Comparison of ENCODE assay signal across 16 cellular contexts in the genomic region with DNA sequence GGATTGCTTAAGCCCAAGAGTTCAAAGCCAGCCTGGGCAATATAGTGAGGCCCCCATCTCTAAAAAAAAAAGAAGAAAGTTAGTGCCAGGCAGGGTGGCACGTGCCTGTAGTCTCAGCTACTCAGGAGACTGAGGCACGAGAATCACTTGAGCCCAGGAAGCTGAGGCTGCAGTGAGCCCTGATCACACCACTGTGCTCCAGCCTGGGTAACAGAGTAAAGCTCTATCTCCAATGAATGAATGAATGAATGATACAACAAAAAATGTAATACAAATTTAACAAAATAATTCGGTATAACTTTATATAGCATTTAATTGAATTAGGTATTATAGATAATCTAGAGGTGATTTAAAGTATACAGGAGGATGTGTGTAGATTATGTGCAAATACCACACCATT. TPM values are rescaled to one million over a fixed set of nuclear protein-coding genes. Genes with fewer than 3 reads are reported as not detected.
A peak's percentile ranks its signal among the peaks of the same experiment; 100 is the strongest.
DNase-seq lines count a peak whose midpoint lies in the region; ATAC-seq, FAIRE-seq and TF ChIP-seq lines count a peak whose summit lies in the region.
"Had no signal": no experiment of that assay in that cellular context is flagged by ENCODE, and none has a peak within 500 bp of the region (broad histone marks: within the 10 kb centered on the region; RNA-seq: fewer than 3 reads in every experiment).

No MANE protein-coding gene starts in this region.

- H3K27ac Mint-ChIP-seq in activated CD4-positive, alpha-beta T cell treated with anti-CD3 and anti-CD28 coated beads, Interleukin-2, amount 10 ng/mL, durations not matched to agents 24 days and 14 days = peak overlapping the region; percentile 11
- H3K27ac Mint-ChIP-seq in natural killer cell = peak overlapping the region; percentile 80 to 96

- no peak overlapping the region for H2AFZ ChIP-seq in GM12878 (ENCODE audit: control insufficient read depth, low read depth, low read length)
- no peak overlapping the region for H2AFZ ChIP-seq in SK-N-SH (ENCODE audit: low read depth)

- no peaks in the 10 kb centered on the region for H3K9me3 Mint-ChIP-seq in activated CD4-positive, alpha-beta T cell treated with anti-CD3 and anti-CD28 coated beads, Interleukin-2, amount 10 ng/mL, durations not matched to agents 24 days and 14 days
- H3K9me3 Mint-ChIP-seq in natural killer cell = no peaks in the 10 kb centered on the region
- H3K9me3 Mint-ChIP-seq: CD4-positive, CD25-positive, alpha-beta regulatory T cell had no signal

- H3K4me1 ChIP-seq in DOHH2 (ENCODE audit: control insufficient read depth, low read length) = peaks cover 99% of the 10 kb centered on the region
- peaks cover 25% of the 10 kb centered on the region for H3K4me1 ChIP-seq in GM12878 (ENCODE audit: control insufficient read depth, insufficient read depth, low read length)
- H3K4me1 ChIP-seq in SK-N-SH (ENCODE audit: control insufficient read depth in 1 of 2, insufficient read depth in 2 of 2, low read depth in 1 of 2, low read length in 1 of 2) = no peaks in the 10 kb centered on the region
- peaks cover 0 to 24% (median 0%) of the 10 kb centered on the region in 4 donors for H3K4me1 ChIP-seq in tibial artery
- H3K4me1 ChIP-seq in vagina = peaks cover 10% of the 10 kb centered on the region

- no peaks in the 10 kb centered on the region for H3K27me3 Mint-ChIP-seq in activated CD4-positive, alpha-beta T cell treated with anti-CD3 and anti-CD28 coated beads, Interleukin-2, amount 10 ng/mL, durations not matched to agents 24 days and 14 days
- no peaks in the 10 kb centered on the region for H3K27me3 Mint-ChIP-seq in natural killer cell (ENCODE audit: low read depth in 2 of 2)
- H3K27me3 Mint-ChIP-seq: CD4-positive, CD25-positive, alpha-beta regulatory T cell had no signal

- H3F3A ChIP-seq in DOHH2 (ENCODE audit: control insufficient read depth, insufficient read depth) = peaks cover 44% of the 10 kb centered on the region
- H3F3A ChIP-seq in SK-N-SH (replicated peaks; ENCODE audit: insufficient read depth) = peaks cover 4% of the 10 kb centered on the region

- no peaks in the 10 kb centered on the region for H3K9me2 ChIP-seq in DOHH2 (replicated peaks; ENCODE audit: control insufficient read depth, low read length)
- no peaks in the 10 kb centered on the region for H3K9me2 ChIP-seq in SK-N-SH

- H3K36me3 Mint-ChIP-seq in activated CD4-positive, alpha-beta T cell treated with anti-CD3 and anti-CD28 coated beads, Interleukin-2, amount 10 ng/mL, durations not matched to agents 24 days and 14 days (ENCODE audit: low read depth) = peaks cover 30% of the 10 kb centered on the region
- H3K36me3 Mint-ChIP-seq in natural killer cell = no peaks in the 10 kb centered on the region

- no peak for FAIRE-seq in GM12878 (lab: Jason Lieb, UNC)
- FAIRE-seq: HepG2, HTR-8/SVneo had no signal

- DNase-seq in activated CD4-positive, alpha-beta T cell treated with anti-CD3 and anti-CD28 coated beads, Interleukin-2, amount 10 ng/mL, durations not matched to agents 24 days and 14 days = no peak
- no peak for DNase-seq in activated CD4-positive, alpha-beta T cell treated with anti-CD3 and anti-CD28 coated beads, Interleukin-2, amount 50 U/mL, for 1 hour
- no peak for DNase-seq in GM12878 (ENCODE audit: low read depth, low spot score)
- no peak for DNase-seq in natural killer cell
- no peak for DNase-seq in SK-N-SH
- DNase-seq in tibial artery = no peak
- no peak for DNase-seq in vagina (ENCODE audit: extremely low spot score in 2 of 2)
- DNase-seq: Calu3; CD4-positive, CD25-positive, alpha-beta regulatory T cell; DMS 273 treated with DMSO at 0.1 percent for 48 hours; HCEC 1CT had no signal

- peaks cover 21% of the 10 kb centered on the region for H3K4me1 Mint-ChIP-seq in activated CD4-positive, alpha-beta T cell treated with anti-CD3 and anti-CD28 coated beads, Interleukin-2, amount 10 ng/mL, durations not matched to agents 24 days and 14 days
- peaks cover 36 to 42% of the 10 kb centered on the region in 2 donors for H3K4me1 Mint-ChIP-seq in natural killer cell

- H3K79me2 ChIP-seq in DOHH2 (ENCODE audit: control insufficient read depth, low read length) (peaks cover 100% of the 10 kb centered on the region), GM12878 (ENCODE audit: control insufficient read depth, insufficient read depth, low read length) (peaks cover 91% of the 10 kb centered on the region), SK-N-SH (ENCODE audit: insufficient read depth) (no peaks in the 10 kb centered on the region)

- SMC1A ChIA-PET in GM12878 (lab: Charles Lee; ENCODE audit: uncharacterized antibody, unreplicated experiment) = interaction anchor here (0.9 to 3.6 kb wide), 13 partner anchors 10 to 88 kb away, joined by 3 to 12 read pairs (median 4); no protein-coding TSS in a partner anchor

- H3K27ac ChIP-seq in DOHH2 (ENCODE audit: low read depth, low read length) = peak overlapping the region; percentile 82
- peak overlapping the region; percentile 74 for H3K27ac ChIP-seq in GM12878 (ENCODE audit: control insufficient read depth, insufficient read depth)
- H3K27ac ChIP-seq in SK-N-SH (ENCODE audit: low read depth in 2 of 2, low read length in 1 of 2) = no peak overlapping the region
- H3K27ac ChIP-seq in tibial artery = no peak overlapping the region
- no peak overlapping the region for H3K27ac ChIP-seq in vagina
- H3K27ac ChIP-seq: 22Rv1, BLaER1 had no signal

- no peak for TF ChIP-seq RAD21 in GM12878 (IDR thresholded peaks at IDR 0.05; ENCODE audit: insufficient read depth, low read depth, low read length)
- no peak for TF ChIP-seq RAD21 in SK-N-SH (IDR thresholded peaks at IDR 0.05; ENCODE audit: low read length)

- BruUV-seq in GM12878 (replicated peaks; lab: Mats Ljungman, UMichigan) = no TSS peak

- in situ Hi-C loops in GM12878 (cut with MboI) = no loop called here

- H3K4me3 ChIP-seq in DOHH2 (ENCODE audit: low read length) (peak overlapping the region; percentile 64), GM12878 (0 out of 2 replicates have a peak overlapping the region, but pooled peaks have one; percentile 37), SK-N-SH (ENCODE audit: low read depth in 2 of 2, low read length in 1 of 2) (no peak overlapping the region), tibial artery (no peak overlapping the region), vagina (no peak overlapping the region)
- H3K4me3 ChIP-seq: BLaER1 had no signal

- H3K27me3 ChIP-seq in DOHH2 (ENCODE audit: control insufficient read depth, low read length) (no peaks in the 10 kb centered on the region), GM12878 (replicated peaks in 1 of 2; ENCODE audit: control insufficient read depth in 2 of 2, insufficient read depth in 2 of 2, low read length in 1 of 2) (no peaks in the 10 kb centered on the region), SK-N-SH (ENCODE audit: insufficient read depth) (no peaks in the 10 kb centered on the region), tibial artery (no peaks in the 10 kb centered on the region), vagina (no peaks in the 10 kb centered on the region)
- H3K27me3 ChIP-seq: BLaER1 had no signal

- no peak for ATAC-seq in GM12878
- ATAC-seq in natural killer cell = no peak
- ATAC-seq: HepG2 had no signal

- CTCF ChIA-PET in GM12878 (lab: Yijun Ruan, JAX) = interaction anchor here (1.0 to 2.8 kb wide), 8 partner anchors 9 to 74 kb away, joined by 3 to 8 read pairs (median 5); no protein-coding TSS in a partner anchor
- CTCF ChIA-PET in SK-N-SH (lab: Yijun Ruan, JAX) = interaction anchor here (0.7 kb wide), 1 partner anchor 15 kb away, joined by 3 read pairs; no protein-coding TSS in a partner anchor

- H3K9ac ChIP-seq in GM12878 (ENCODE audit: control insufficient read depth, insufficient read depth, low read length) (no peak overlapping the region), SK-N-SH (no peak overlapping the region)
- H3K9ac ChIP-seq: BLaER1 had no signal

- peaks cover 52% of the 10 kb centered on the region for H3K36me3 ChIP-seq in DOHH2 (ENCODE audit: control insufficient read depth, low read length)
- H3K36me3 ChIP-seq in GM12878 (ENCODE audit: control insufficient read depth in 2 of 2, insufficient read depth in 2 of 2, low read length in 1 of 2) = no peaks in the 10 kb centered on the region; a peak in 2 of 4 replicates
- no peaks in the 10 kb centered on the region for H3K36me3 ChIP-seq in SK-N-SH (replicated peaks in 1 of 2; ENCODE audit: control insufficient read depth in 1 of 2, insufficient read depth in 2 of 2, low read length in 1 of 2)
- H3K36me3 ChIP-seq in tibial artery = no peaks in the 10 kb centered on the region
- H3K36me3 ChIP-seq in vagina = no peaks in the 10 kb centered on the region

- no peak for TF ChIP-seq EP300 in GM12878 (IDR thresholded peaks at IDR 0.05; ENCODE audit: borderline replicate concordance in 1 of 2, control insufficient read depth in 1 of 2, low read depth in 2 of 2, low read length in 2 of 2)
- TF ChIP-seq EP300 in SK-N-SH (IDR thresholded peaks at IDR 0.05; ENCODE audit: borderline replicate concordance in 1 of 2, low read depth in 1 of 2, low read length in 1 of 2) = no peak

- intact Hi-C loops in activated CD4-positive, alpha-beta T cell treated with anti-CD3 and anti-CD28 coated beads, Interleukin-2, amount 10 ng/mL, durations not matched to agents 24 days and 14 days (cut with micrococcal nuclease) = no loop called here
- intact Hi-C loops in GM12878 (cut with micrococcal nuclease; ENCODE audit: unreplicated experiment) = no loop called here
- intact Hi-C loops in natural killer cell (cut with micrococcal nuclease) = no loop called here
- intact Hi-C loops in tibial artery (cut with DNase I; ENCODE audit: low total_unique reads) = no loop called here
- intact Hi-C loops in vagina (cut with DNase I) = no loop called here

- H3K9me3 ChIP-seq in DOHH2 (ENCODE audit: control insufficient read depth, insufficient read depth, low read length) (no peaks in the 10 kb centered on the region), GM12878 (replicated peaks; ENCODE audit: control insufficient read depth, insufficient read depth, low read length) (no peaks in the 10 kb centered on the region), SK-N-SH (no peaks in the 10 kb centered on the region), tibial artery (no peaks in the 10 kb centered on the region), vagina (no peaks in the 10 kb centered on the region)

- 64% methylated on average over 3 of the region's 3 CpGs for WGBS in GM12878 (ENCODE audit: insufficient coverage, insufficient replicate concordance, low lambda C conversion rate, missing lambda C conversion rate)
- 86% methylated on average over 3 of the region's 3 CpGs for WGBS in SK-N-SH (ENCODE audit: low lambda C conversion rate)

- H3K4me2 ChIP-seq in DOHH2 (ENCODE audit: low read length) (peak overlapping the region; percentile 68), GM12878 (ENCODE audit: control insufficient read depth, insufficient read depth) (0 out of 2 replicates have a peak overlapping the region, but pooled peaks have one; percentile 82), SK-N-SH (no peak overlapping the region)
- H3K4me2 ChIP-seq: BLaER1 had no signal

- no peaks in the 10 kb centered on the region for H4K20me1 ChIP-seq in DOHH2 (ENCODE audit: control insufficient read depth, insufficient read depth, low read depth, low read length)
- no peaks in the 10 kb centered on the region for H4K20me1 ChIP-seq in GM12878 (ENCODE audit: control insufficient read depth, insufficient read depth)
- no peaks in the 10 kb centered on the region for H4K20me1 ChIP-seq in SK-N-SH (ENCODE audit: insufficient read depth)

- POLR2A ChIA-PET in GM12878 (lab: Charles Lee) (interaction anchor here (0.5 to 1.6 kb wide), 7 partner anchors 9 to 264 kb away, joined by 3 to 5 read pairs (median 3); a partner anchor contains a TSS), SK-N-SH (lab: Yijun Ruan, JAX) (interaction anchor here (0.6 kb wide), 1 partner anchor 11 kb away, joined by 4 read pairs; no protein-coding TSS in a partner anchor)

- no peak for TF ChIP-seq POLR2A in GM12878 (IDR thresholded peaks at IDR 0.05; ENCODE audit: low read depth, low read length)
- TF ChIP-seq POLR2A in vagina (IDR thresholded peaks at IDR 0.05) = no peak

- no peak overlapping the region for H3K4me3 Mint-ChIP-seq in activated CD4-positive, alpha-beta T cell treated with anti-CD3 and anti-CD28 coated beads, Interleukin-2, amount 10 ng/mL, durations not matched to agents 24 days and 14 days
- H3K4me3 Mint-ChIP-seq in natural killer cell = no peak overlapping the region

- RAD21 ChIA-PET in GM12878 (lab: Charles Lee; ENCODE audit: unreplicated experiment) = interaction anchor here (0.8 to 1.1 kb wide), 3 partner anchors 23 to 67 kb away, joined by 3 to 5 read pairs (median 3); no protein-coding TSS in a partner anchor

- TF ChIP-seq CTCF in DOHH2 (IDR thresholded peaks at IDR 0.05; ENCODE audit: low read depth, low read length, poor library complexity, severe bottlenecking) = no peak
- TF ChIP-seq CTCF in GM12878 (IDR thresholded peaks at IDR 0.05 in 2 of 3, conservative IDR thresholded peaks at IDR 0.05 in 1 of 3; ENCODE audit: control insufficient read depth in 2 of 3, extremely low read depth in 1 of 3, insufficient read depth in 1 of 3, low read depth in 3 of 3, low read length in 3 of 3) = no peak
- no peak for TF ChIP-seq CTCF in natural killer cell (IDR thresholded peaks at IDR 0.05)
- no peak for TF ChIP-seq CTCF in SK-N-SH (IDR thresholded peaks at IDR 0.05)
- TF ChIP-seq CTCF in tibial artery (IDR thresholded peaks at IDR 0.05) = no peak
- no peak for TF ChIP-seq CTCF in vagina (IDR thresholded peaks at IDR 0.05)

RNA-seq across cellular contexts. Expression of a gene that starts 29.7 kb away (rescaled TPM):
- 44.2 and 48.3 TPM in 2 replicates for total RNA-seq in activated CD4-positive, alpha-beta T cell treated with anti-CD3 and anti-CD28 coated beads, Interleukin-2, amount 10 ng/mL, durations not matched to agents 24 days and 14 days
- total RNA-seq in GM12878 (2013; cell fraction: nucleolus; rRNA removed) = 602 and 632 TPM in 2 replicates
- 54.4 and 60.5 TPM in 2 replicates for total RNA-seq in GM12878 (2014; rRNA removed)
- total RNA-seq in GM12878 (2014; rRNA removed; fragmentation: Illumina TruSeq; extraction: Trizol) = 81.8 and 87.2 TPM in 2 replicates
- 46.7 and 50.1 TPM in 2 replicates for total RNA-seq in GM12878 (2021)
- 10.2 TPM for polyA plus RNA-seq in GM12878 (2011; ENCODE audit: low read depth)
- polyA plus RNA-seq in GM12878 (2011; rRNA removed) = 65.3 and 97.9 TPM in 2 replicates
- polyA plus RNA-seq in GM12878 (2011; cell fraction: cytosol; rRNA removed) = 23.4 and 27.1 TPM in 2 replicates
- polyA plus RNA-seq in GM12878 (2011; cell fraction: nucleus; rRNA removed) = 56.4 and 58.1 TPM in 2 replicates
- 23.2 and 28.0 TPM in 2 replicates for polyA plus RNA-seq in GM12878 (2012)
- polyA plus RNA-seq in GM12878 (2014; fragmentation: Illumina TruSeq; extraction: Trizol) = 39.3 and 49.0 TPM in 2 replicates
- polyA plus RNA-seq in GM12878 (2014; fragmentation: Nextera tagmentation; extraction: Ambion mirVana) = 10 to 100 TPM; 14.2 to 15.4 TPM
- 28.5 and 28.8 TPM in 2 replicates for polyA plus RNA-seq in GM12878 (2014; rRNA removed)
- polyA plus RNA-seq in GM12878 (2016; fragmentation: Nextera tagmentation; extraction: Ambion mirVana) = 10 to 100 TPM; 21.6 to 26.8 TPM
- 188 and 229 TPM in 2 replicates for polyA minus RNA-seq in GM12878 (2011; rRNA and poly(A)+ RNA removed)
- 42.9 and 49.6 TPM in 2 replicates for polyA minus RNA-seq in GM12878 (2011; cell fraction: cytosol; rRNA and poly(A)+ RNA removed)
- polyA minus RNA-seq in GM12878 (2011; cell fraction: nucleus; rRNA and poly(A)+ RNA removed) = 120 and 185 TPM in 2 replicates
- total RNA-seq in natural killer cell = 10 to 100 TPM; 65.8 to 84.6 (median 66.1) TPM
- polyA plus RNA-seq in SK-N-SH (2012; rRNA removed) = 2.5 and 3.2 TPM in 2 replicates
- polyA plus RNA-seq in SK-N-SH (2012; cell fraction: cytosol; rRNA removed) = 3.5 and 4.1 TPM in 2 replicates
- 2.8 and 6.6 TPM in 2 replicates for polyA plus RNA-seq in SK-N-SH (2012; cell fraction: nucleus; rRNA removed)
- 28.7 TPM for total RNA-seq in vagina

Comparison
In these comparisons a context has a peak if more than half of its experiments do, and no peak if none do; other contexts are left out.
1. H3K27ac ChIP-seq: peak in DOHH2 (single experiment) and GM12878 (single experiment); none in SK-N-SH (0 of 2), tibial artery (0 of 2) and vagina (single experiment).
2. H3K4me3 ChIP-seq: peak in DOHH2 (single experiment) and GM12878 (single experiment); none in SK-N-SH (0 of 2), tibial artery (0 of 2) and vagina (0 of 2).